ENCODE assay signal across 1 cellular context in genomic region chr2:215619022-215619958, GRCh38.
TF ChIP-seq lines count a peak whose summit lies in the region.

No MANE protein-coding gene starts in this region.

TF ChIP-seq in HEK293, 187 proteins besides CTCF, POLR2A, EP300 and RAD21 (continued from another document and continues in another):
- TF ChIP-seq, protein P1, sequence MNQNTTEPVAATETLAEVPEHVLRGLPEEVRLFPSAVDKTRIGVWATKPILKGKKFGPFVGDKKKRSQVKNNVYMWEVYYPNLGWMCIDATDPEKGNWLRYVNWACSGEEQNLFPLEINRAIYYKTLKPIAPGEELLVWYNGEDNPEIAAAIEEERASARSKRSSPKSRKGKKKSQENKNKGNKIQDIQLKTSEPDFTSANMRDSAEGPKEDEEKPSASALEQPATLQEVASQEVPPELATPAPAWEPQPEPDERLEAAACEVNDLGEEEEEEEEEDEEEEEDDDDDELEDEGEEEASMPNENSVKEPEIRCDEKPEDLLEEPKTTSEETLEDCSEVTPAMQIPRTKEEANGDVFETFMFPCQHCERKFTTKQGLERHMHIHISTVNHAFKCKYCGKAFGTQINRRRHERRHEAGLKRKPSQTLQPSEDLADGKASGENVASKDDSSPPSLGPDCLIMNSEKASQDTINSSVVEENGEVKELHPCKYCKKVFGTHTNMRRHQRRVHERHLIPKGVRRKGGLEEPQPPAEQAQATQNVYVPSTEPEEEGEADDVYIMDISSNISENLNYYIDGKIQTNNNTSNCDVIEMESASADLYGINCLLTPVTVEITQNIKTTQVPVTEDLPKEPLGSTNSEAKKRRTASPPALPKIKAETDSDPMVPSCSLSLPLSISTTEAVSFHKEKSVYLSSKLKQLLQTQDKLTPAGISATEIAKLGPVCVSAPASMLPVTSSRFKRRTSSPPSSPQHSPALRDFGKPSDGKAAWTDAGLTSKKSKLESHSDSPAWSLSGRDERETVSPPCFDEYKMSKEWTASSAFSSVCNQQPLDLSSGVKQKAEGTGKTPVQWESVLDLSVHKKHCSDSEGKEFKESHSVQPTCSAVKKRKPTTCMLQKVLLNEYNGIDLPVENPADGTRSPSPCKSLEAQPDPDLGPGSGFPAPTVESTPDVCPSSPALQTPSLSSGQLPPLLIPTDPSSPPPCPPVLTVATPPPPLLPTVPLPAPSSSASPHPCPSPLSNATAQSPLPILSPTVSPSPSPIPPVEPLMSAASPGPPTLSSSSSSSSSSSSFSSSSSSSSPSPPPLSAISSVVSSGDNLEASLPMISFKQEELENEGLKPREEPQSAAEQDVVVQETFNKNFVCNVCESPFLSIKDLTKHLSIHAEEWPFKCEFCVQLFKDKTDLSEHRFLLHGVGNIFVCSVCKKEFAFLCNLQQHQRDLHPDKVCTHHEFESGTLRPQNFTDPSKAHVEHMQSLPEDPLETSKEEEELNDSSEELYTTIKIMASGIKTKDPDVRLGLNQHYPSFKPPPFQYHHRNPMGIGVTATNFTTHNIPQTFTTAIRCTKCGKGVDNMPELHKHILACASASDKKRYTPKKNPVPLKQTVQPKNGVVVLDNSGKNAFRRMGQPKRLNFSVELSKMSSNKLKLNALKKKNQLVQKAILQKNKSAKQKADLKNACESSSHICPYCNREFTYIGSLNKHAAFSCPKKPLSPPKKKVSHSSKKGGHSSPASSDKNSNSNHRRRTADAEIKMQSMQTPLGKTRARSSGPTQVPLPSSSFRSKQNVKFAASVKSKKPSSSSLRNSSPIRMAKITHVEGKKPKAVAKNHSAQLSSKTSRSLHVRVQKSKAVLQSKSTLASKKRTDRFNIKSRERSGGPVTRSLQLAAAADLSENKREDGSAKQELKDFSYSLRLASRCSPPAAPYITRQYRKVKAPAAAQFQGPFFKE (tag by site-specific recombination; IDR thresholded peaks at IDR 0.05; ENCODE audit: borderline replicate concordance): no peak
- TF ChIP-seq ZNF645 (tag by site-specific recombination; IDR thresholded peaks at IDR 0.05): no peak
- no peak for TF ChIP-seq ZNF792 (tag by site-specific recombination; IDR thresholded peaks at IDR 0.05)
- no peak for TF ChIP-seq HOXC10 (CRISPR knock-in tag; IDR thresholded peaks at IDR 0.05)
- 0 out of 2 replicates have a peak, but pooled peaks have one; percentile 27 for TF ChIP-seq ZNF660 (tag by site-specific recombination; IDR thresholded peaks at IDR 0.05)
- TF ChIP-seq ZNF837 (tag by site-specific recombination; IDR thresholded peaks at IDR 0.05): no peak
- 0 out of 2 replicates have a peak, but pooled peaks have one; percentile 18 for TF ChIP-seq ZNF2 (tag by site-specific recombination; IDR thresholded peaks at IDR 0.05)
- peak; percentile 87 for TF ChIP-seq FEZF1 (tag by site-specific recombination; IDR thresholded peaks at IDR 0.05)
- TF ChIP-seq YY1 (tag by site-specific recombination; IDR thresholded peaks at IDR 0.05): no peak
- TF ChIP-seq ZNF473 (tag by site-specific recombination; IDR thresholded peaks at IDR 0.05): no peak
- TF ChIP-seq MZF1 (tag by site-specific recombination; IDR thresholded peaks at IDR 0.05; ENCODE audit: borderline replicate concordance): peak; percentile 62; the same call in 1 of the 2 replicates
- TF ChIP-seq ZNF626 (tag by site-specific recombination; IDR thresholded peaks at IDR 0.05): no peak
- peak; percentile 59 for TF ChIP-seq ZBTB17 (tag by site-specific recombination; IDR thresholded peaks at IDR 0.05)
- no peak for TF ChIP-seq ZNF350 (tag by site-specific recombination; IDR thresholded peaks at IDR 0.05)
- TF ChIP-seq ZBTB6 (tag by site-specific recombination; IDR thresholded peaks at IDR 0.05): no peak
- TF ChIP-seq ZNF596 (tag by site-specific recombination; IDR thresholded peaks at IDR 0.05): peak; percentile 60
- no peak for TF ChIP-seq ZBTB7A (tag by site-specific recombination; IDR thresholded peaks at IDR 0.05; ENCODE audit: low read depth)
- TF ChIP-seq ZNF530 (tag by site-specific recombination; IDR thresholded peaks at IDR 0.05; ENCODE audit: low read depth): no peak
- TF ChIP-seq, protein P2, sequence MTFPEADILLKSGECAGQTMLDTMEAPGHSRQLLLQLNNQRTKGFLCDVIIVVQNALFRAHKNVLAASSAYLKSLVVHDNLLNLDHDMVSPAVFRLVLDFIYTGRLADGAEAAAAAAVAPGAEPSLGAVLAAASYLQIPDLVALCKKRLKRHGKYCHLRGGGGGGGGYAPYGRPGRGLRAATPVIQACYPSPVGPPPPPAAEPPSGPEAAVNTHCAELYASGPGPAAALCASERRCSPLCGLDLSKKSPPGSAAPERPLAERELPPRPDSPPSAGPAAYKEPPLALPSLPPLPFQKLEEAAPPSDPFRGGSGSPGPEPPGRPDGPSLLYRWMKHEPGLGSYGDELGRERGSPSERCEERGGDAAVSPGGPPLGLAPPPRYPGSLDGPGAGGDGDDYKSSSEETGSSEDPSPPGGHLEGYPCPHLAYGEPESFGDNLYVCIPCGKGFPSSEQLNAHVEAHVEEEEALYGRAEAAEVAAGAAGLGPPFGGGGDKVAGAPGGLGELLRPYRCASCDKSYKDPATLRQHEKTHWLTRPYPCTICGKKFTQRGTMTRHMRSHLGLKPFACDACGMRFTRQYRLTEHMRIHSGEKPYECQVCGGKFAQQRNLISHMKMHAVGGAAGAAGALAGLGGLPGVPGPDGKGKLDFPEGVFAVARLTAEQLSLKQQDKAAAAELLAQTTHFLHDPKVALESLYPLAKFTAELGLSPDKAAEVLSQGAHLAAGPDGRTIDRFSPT (tag by site-specific recombination; IDR thresholded peaks at IDR 0.05): peak; percentile 72
- 0 out of 2 replicates have a peak, but pooled peaks have one; percentile 6 for TF ChIP-seq ZNF10 (tag by site-specific recombination; IDR thresholded peaks at IDR 0.05)
- no peak for TF ChIP-seq SETDB1 (IDR thresholded peaks at IDR 0.05; ENCODE audit: insufficient read length, low read length)
- peak; percentile 67; the same call in 1 of the 2 replicates for TF ChIP-seq ZNF24 (tag by site-specific recombination; IDR thresholded peaks at IDR 0.05)
- no peak for TF ChIP-seq ZNF221 (tag by site-specific recombination; IDR thresholded peaks at IDR 0.05; ENCODE audit: borderline replicate concordance)
- TF ChIP-seq ZNF654 (tag by site-specific recombination; IDR thresholded peaks at IDR 0.05; ENCODE audit: low read depth): no peak
- no peak for TF ChIP-seq ZNF747 (tag by site-specific recombination; IDR thresholded peaks at IDR 0.05)
- peak; percentile 65 for TF ChIP-seq ZNF362 (tag by site-specific recombination; IDR thresholded peaks at IDR 0.05)
- no peak for TF ChIP-seq ZNF26 (tag by site-specific recombination; IDR thresholded peaks at IDR 0.05)
- no peak for TF ChIP-seq ZNF639 (tag by site-specific recombination; IDR thresholded peaks at IDR 0.05)
- no peak for TF ChIP-seq ZFHX2 (tag by site-specific recombination; conservative IDR thresholded peaks at IDR 0.05)
- TF ChIP-seq KLF8 (tag by site-specific recombination; IDR thresholded peaks at IDR 0.05): no peak; the same call in 1 of the 2 replicates
- TF ChIP-seq IKZF3 (tag by site-specific recombination; IDR thresholded peaks at IDR 0.05): peak; percentile 63
- peak; percentile 88 for TF ChIP-seq TCF7L2 (IDR thresholded peaks at IDR 0.05; ENCODE audit: borderline replicate concordance, low read depth, low read length)
- TF ChIP-seq ZNF114 (tag by site-specific recombination; IDR thresholded peaks at IDR 0.05): no peak
- TF ChIP-seq ZNF544 (tag by site-specific recombination; IDR thresholded peaks at IDR 0.05): no peak
- no peak for TF ChIP-seq ZNF214 (tag by site-specific recombination; IDR thresholded peaks at IDR 0.05; ENCODE audit: borderline replicate concordance)
- peak; percentile 82 for TF ChIP-seq OSR2 (tag by site-specific recombination; IDR thresholded peaks at IDR 0.05)
- no peak for TF ChIP-seq ZNF777 (tag by site-specific recombination; IDR thresholded peaks at IDR 0.05; ENCODE audit: borderline replicate concordance)
- TF ChIP-seq ZBTB44 (tag by site-specific recombination; IDR thresholded peaks at IDR 0.05): peak; percentile 84
- TF ChIP-seq ZNF518A (tag by site-specific recombination; conservative IDR thresholded peaks at IDR 0.05; ENCODE audit: low read depth): peak; percentile 39; the same call in 1 of the 2 replicates
